ENCODE assay signal across 9 cellular contexts in the genomic region with DNA sequence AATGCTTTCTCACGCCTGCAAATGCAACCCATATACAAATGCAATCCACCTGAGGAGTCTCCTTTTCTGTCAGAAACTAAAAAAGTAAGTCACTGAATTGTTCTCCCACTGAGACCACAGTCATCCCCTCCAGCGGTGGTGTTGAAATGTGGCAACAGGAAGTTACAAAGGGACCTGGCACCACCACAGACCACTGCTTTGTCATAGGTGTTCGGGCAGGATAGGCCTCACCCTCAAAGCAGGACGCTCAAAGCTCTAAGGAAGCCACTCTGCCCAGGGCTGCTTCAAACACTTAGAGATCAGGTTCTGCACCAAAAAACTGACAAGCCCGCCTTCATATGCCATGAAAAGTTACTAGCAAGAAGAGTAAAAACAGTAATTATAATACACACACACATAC. TPM values are rescaled to one million over a fixed set of nuclear protein-coding genes. Genes with fewer than 3 reads are reported as not detected.
DNase-seq lines count a peak whose midpoint lies in the region; ATAC-seq, FAIRE-seq and TF ChIP-seq lines count a peak whose summit lies in the region.
"Had no signal": no experiment of that assay in that cellular context is flagged by ENCODE, and none has a peak within 500 bp of the region (broad histone marks: within the 10 kb centered on the region; RNA-seq: fewer than 3 reads in every experiment).

No MANE protein-coding gene starts in this region.

- CTCF ChIA-PET in activated CD8-positive, alpha-beta T cell treated with anti-CD3 and anti-CD28 coated beads for 36 hours (lab: Charles Lee), result interaction anchor here (1.0 to 4.5 kb wide), 9 partner anchors 11 to 535 kb away, joined by 3 to 28 read pairs (median 4); a partner anchor contains a TSS

- H3K4me3 Mint-ChIP-seq in activated CD8-positive, alpha-beta T cell treated with anti-CD3 and anti-CD28 coated beads for 36 hours, result peak overlapping the region; percentile 54

- peak; percentile 84 for ATAC-seq in activated CD8-positive, alpha-beta T cell treated with anti-CD3 and anti-CD28 coated beads for 36 hours

- no peak for FAIRE-seq in H54 (lab: Jason Lieb, UNC)

- no peaks in the 10 kb centered on the region for H3K9me3 Mint-ChIP-seq in activated CD8-positive, alpha-beta T cell treated with anti-CD3 and anti-CD28 coated beads for 36 hours

- no peak for TF ChIP-seq CTCF in activated CD8-positive, alpha-beta T cell treated with anti-CD3 and anti-CD28 coated beads for 36 hours (IDR thresholded peaks at IDR 0.05)

- POLR2A ChIA-PET in activated CD8-positive, alpha-beta T cell treated with anti-CD3 and anti-CD28 coated beads for 36 hours (lab: Charles Lee), result interaction anchor here (0.6 to 3.7 kb wide), 21 partner anchors 9 to 509 kb away, joined by 3 to 75 read pairs (median 4); a partner anchor contains a TSS

- H3K27ac Mint-ChIP-seq in activated CD8-positive, alpha-beta T cell treated with anti-CD3 and anti-CD28 coated beads for 36 hours, result peak overlapping the region; percentile 99

- intact Hi-C loops in activated CD8-positive, alpha-beta T cell treated with anti-CD3 and anti-CD28 coated beads for 36 hours (cut with micrococcal nuclease), result loop anchor here (1.0 to 5.0 kb wide), 5 partner anchors 26 to 283 kb away; no protein-coding TSS in a partner anchor

- no peaks in the 10 kb centered on the region for H3K36me3 Mint-ChIP-seq in activated CD8-positive, alpha-beta T cell treated with anti-CD3 and anti-CD28 coated beads for 36 hours (ENCODE audit: low read depth)

- no peaks in the 10 kb centered on the region for H3K27me3 Mint-ChIP-seq in activated CD8-positive, alpha-beta T cell treated with anti-CD3 and anti-CD28 coated beads for 36 hours

- DNase-seq in activated gamma-delta T cell treated with Interleukin-2 at 50 U/mL for 16 hours, result peak; percentile 76
- no peak for DNase-seq in activated gamma-delta T cell (lab: John Stamatoyannopoulos, UW)
- DNase-seq in M059J (ENCODE audit: low read depth), result peak; percentile 99
- DNase-seq in activated CD8-positive, alpha-beta T cell treated with anti-CD3 and anti-CD28 coated beads for 36 hours, result peak; percentile 95
- no peak for DNase-seq in epithelial cell of prostate (ENCODE audit: low read depth, low spot score)
- DNase-seq in stimulated activated CD4-positive, alpha-beta T cell treated with anti-CD3 and anti-CD28 coated beads, Interleukin-12 subunit alpha, Interleukin-12 subunit beta, amount 100 ng/mL, for 48 hours (ENCODE audit: low read depth in 2 of 3, low spot score in 1 of 3), result peak; percentile 71 to 82 (median 75)
- no peak for DNase-seq in inferior parietal cortex (ENCODE audit: extremely low spot score)
- DNase-seq in H54 (ENCODE audit: insufficient read length, low spot score), result no peak

- no peak for TF ChIP-seq POLR2A in H54 (IDR thresholded peaks at IDR 0.05; ENCODE audit: low read depth, low read length)

- H3K27ac ChIP-seq in epithelial cell of prostate, result peak overlapping the region; percentile 100
- H3K27ac ChIP-seq: 22Rv1 had no signal

- peaks cover 62% of the 10 kb centered on the region for H3K4me1 Mint-ChIP-seq in activated CD8-positive, alpha-beta T cell treated with anti-CD3 and anti-CD28 coated beads for 36 hours (ENCODE audit: low read depth)

RNA-seq across cellular contexts. Expression of a gene that starts 11.3 kb away (rescaled TPM):
- total RNA-seq in M059J (2014; rRNA removed; shearing (Covaris generic)), result 65.4 and 101 TPM in 2 replicates
- total RNA-seq in activated CD8-positive, alpha-beta T cell treated with anti-CD3 and anti-CD28 coated beads for 36 hours, result 10 to 100 TPM; 33.9 to 35.0 TPM

Comparison
In these comparisons a context has a peak if more than half of its experiments do, and no peak if none do; other contexts are left out.
1. DNase-seq: peak in activated gamma-delta T cell treated with Interleukin-2 at 50 U/mL for 16 hours (single experiment), M059J (single experiment), activated CD8-positive, alpha-beta T cell treated with anti-CD3 and anti-CD28 coated beads for 36 hours (single experiment) and stimulated activated CD4-positive, alpha-beta T cell treated with anti-CD3 and anti-CD28 coated beads, Interleukin-12 subunit alpha, Interleukin-12 subunit beta, amount 100 ng/mL, for 48 hours (3 of 3); none in activated gamma-delta T cell (single experiment), epithelial cell of prostate (single experiment), inferior parietal cortex (single experiment) and H54 (single experiment).